Comparison of ENCODE assay signal across 25 cellular contexts in genomic region chr2:62874881-62875383, GRCh38.
"Had no signal": no experiment of that assay in that cellular context is flagged by ENCODE, and none has a peak within 500 bp of the region (broad histone marks: within the 10 kb centered on the region; RNA-seq: fewer than 3 reads in every experiment).

No MANE protein-coding gene starts in this region.

- H3K4me3 ChIP-seq: esophagus muscularis mucosa, gastroesophageal sphincter, heart left ventricle, hepatocyte, left lung, lower lobe of right lung, mucosa of descending colon had no signal

- H3K9me3 ChIP-seq: lower lobe of right lung had no signal

- H3K4me1 Mint-ChIP-seq: endodermal cell, immature natural killer cell, mesothelial cell of epicardium, naive B cell had no signal

- H3K27me3 Mint-ChIP-seq: dendritic cell treated with granulocyte-macrophage colony-stimulating factor and Interleukin-4, amounts not matched to agents 40 ng/mL and 50 ng/mL, for 4 days; effector memory CD8-positive, alpha-beta T cell; naive B cell had no signal

- H3K4me3 Mint-ChIP-seq: dendritic cell treated with granulocyte-macrophage colony-stimulating factor and Interleukin-4, amounts not matched to agents 40 ng/mL and 50 ng/mL, for 4 days; effector memory CD8-positive, alpha-beta T cell; endodermal cell; immature natural killer cell; mesothelial cell of epicardium; naive B cell had no signal

- H3K79me2 ChIP-seq: hepatocyte had no signal

- FAIRE-seq: colon, endometrium, endothelial cell of umbilical vein, frontal cortex had no signal

- ATAC-seq: effector memory CD8-positive, alpha-beta T cell; foreskin keratinocyte; gastroesophageal sphincter; heart left ventricle; left cardiac atrium; left lung; left ventricle myocardium superior; mucosa of descending colon had no signal

- H3K4me1 ChIP-seq: esophagus muscularis mucosa, foreskin keratinocyte, gastroesophageal sphincter, heart left ventricle, left lung, lower lobe of right lung had no signal

- DNase-seq: cortex of kidney; effector CD8-positive, alpha-beta T cell; effector memory CD8-positive, alpha-beta T cell; endodermal cell; foreskin keratinocyte; heart left ventricle; hypothalamus; immature natural killer cell; islet precursor cell; left cardiac atrium; left lung; left ventricle myocardium superior; lower lobe of right lung; mesenchymal stem cell; mucosa of descending colon; naive B cell had no signal

- H3K4me2 ChIP-seq: hepatocyte had no signal

- H3K27me3 ChIP-seq: esophagus muscularis mucosa, foreskin keratinocyte, gastroesophageal sphincter, heart left ventricle, hepatocyte, left lung had no signal

- H2AFZ ChIP-seq: hepatocyte had no signal

- H3K27ac Mint-ChIP-seq: dendritic cell treated with granulocyte-macrophage colony-stimulating factor and Interleukin-4, amounts not matched to agents 40 ng/mL and 50 ng/mL, for 4 days; effector memory CD8-positive, alpha-beta T cell; endodermal cell; mesothelial cell of epicardium; naive B cell had no signal

- H3K27ac ChIP-seq: esophagus muscularis mucosa, foreskin keratinocyte, gastroesophageal sphincter, heart left ventricle, hepatocyte, left lung, lower lobe of right lung had no signal
